ENCODE assay signal across 1 cellular context in the genomic region with DNA sequence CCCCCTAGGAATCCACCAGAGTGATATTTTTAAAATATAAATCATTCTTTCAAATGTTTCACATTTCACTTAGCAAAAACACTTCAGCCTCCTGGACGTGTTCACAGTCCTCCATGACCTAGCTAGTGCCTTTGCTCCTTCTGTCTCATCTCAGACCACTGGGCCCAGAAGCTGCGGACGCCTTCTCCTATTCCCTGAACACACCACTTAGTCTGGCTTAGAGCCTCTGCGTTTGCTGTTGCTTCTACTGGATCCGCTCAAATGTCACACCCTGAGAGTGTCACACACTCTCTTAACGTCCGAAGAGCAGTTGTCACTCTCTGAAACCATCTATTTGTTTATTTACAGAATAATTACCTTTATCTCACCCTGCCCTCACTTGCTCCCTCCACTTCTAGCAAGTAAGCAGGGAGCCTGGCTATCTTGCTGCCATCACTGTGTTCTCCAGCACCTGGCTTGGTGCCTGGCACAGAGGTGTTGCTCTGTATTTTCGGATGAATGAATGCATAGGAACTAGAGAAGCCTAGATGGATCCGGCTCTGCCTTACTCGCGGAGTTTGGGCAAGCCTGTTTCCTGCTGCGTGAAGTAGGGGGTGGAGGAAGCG.
TF ChIP-seq lines count a peak whose summit lies in the region.

No MANE protein-coding gene starts in this region.

TF ChIP-seq in HepG2, 621 proteins besides CTCF, POLR2A, EP300 and RAD21 (continues in another document):
- no peak for TF ChIP-seq MTA1 (CRISPR knock-in tag; IDR thresholded peaks at IDR 0.05; ENCODE audit: borderline replicate concordance)
- TF ChIP-seq, protein P1, sequence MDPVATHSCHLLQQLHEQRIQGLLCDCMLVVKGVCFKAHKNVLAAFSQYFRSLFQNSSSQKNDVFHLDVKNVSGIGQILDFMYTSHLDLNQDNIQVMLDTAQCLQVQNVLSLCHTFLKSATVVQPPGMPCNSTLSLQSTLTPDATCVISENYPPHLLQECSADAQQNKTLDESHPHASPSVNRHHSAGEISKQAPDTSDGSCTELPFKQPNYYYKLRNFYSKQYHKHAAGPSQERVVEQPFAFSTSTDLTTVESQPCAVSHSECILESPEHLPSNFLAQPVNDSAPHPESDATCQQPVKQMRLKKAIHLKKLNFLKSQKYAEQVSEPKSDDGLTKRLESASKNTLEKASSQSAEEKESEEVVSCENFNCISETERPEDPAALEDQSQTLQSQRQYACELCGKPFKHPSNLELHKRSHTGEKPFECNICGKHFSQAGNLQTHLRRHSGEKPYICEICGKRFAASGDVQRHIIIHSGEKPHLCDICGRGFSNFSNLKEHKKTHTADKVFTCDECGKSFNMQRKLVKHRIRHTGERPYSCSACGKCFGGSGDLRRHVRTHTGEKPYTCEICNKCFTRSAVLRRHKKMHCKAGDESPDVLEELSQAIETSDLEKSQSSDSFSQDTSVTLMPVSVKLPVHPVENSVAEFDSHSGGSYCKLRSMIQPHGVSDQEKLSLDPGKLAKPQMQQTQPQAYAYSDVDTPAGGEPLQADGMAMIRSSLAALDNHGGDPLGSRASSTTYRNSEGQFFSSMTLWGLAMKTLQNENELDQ (CRISPR knock-in tag; IDR thresholded peaks at IDR 0.05; ENCODE audit: borderline replicate concordance) = no peak
- no peak for TF ChIP-seq ARNT (IDR thresholded peaks at IDR 0.05)
- TF ChIP-seq ZNF782 (CRISPR knock-in tag; IDR thresholded peaks at IDR 0.05; ENCODE audit: borderline replicate concordance) = no peak
- no peak for TF ChIP-seq ZFP41 (CRISPR knock-in tag; IDR thresholded peaks at IDR 0.05; ENCODE audit: borderline replicate concordance)
- no peak for TF ChIP-seq ZNF251 (CRISPR knock-in tag; IDR thresholded peaks at IDR 0.05)
- TF ChIP-seq TOPORS (CRISPR knock-in tag; IDR thresholded peaks at IDR 0.05) = no peak
- no peak for TF ChIP-seq AKAP8 (CRISPR knock-in tag; IDR thresholded peaks at IDR 0.05)
- no peak for TF ChIP-seq ZNF607 (CRISPR knock-in tag; IDR thresholded peaks at IDR 0.05; ENCODE audit: borderline replicate concordance)
- 0 out of 2 replicates have a peak, but pooled peaks have one; percentile 58 for TF ChIP-seq NCOA1 (CRISPR knock-in tag; IDR thresholded peaks at IDR 0.05)
- no peak for TF ChIP-seq SP4 (CRISPR knock-in tag; IDR thresholded peaks at IDR 0.05)
- TF ChIP-seq GATAD1 (CRISPR knock-in tag; IDR thresholded peaks at IDR 0.05) = no peak
- TF ChIP-seq CBX2 (IDR thresholded peaks at IDR 0.05; ENCODE audit: low read depth, low read length) = no peak
- TF ChIP-seq CBX2 (CRISPR knock-in tag; IDR thresholded peaks at IDR 0.05; ENCODE audit: low read depth) = no peak
- no peak for TF ChIP-seq ZNF34 (CRISPR knock-in tag; IDR thresholded peaks at IDR 0.05; ENCODE audit: borderline replicate concordance)
- no peak for TF ChIP-seq THYN1 (CRISPR knock-in tag; IDR thresholded peaks at IDR 0.05; ENCODE audit: borderline replicate concordance, low read depth)
- no peak for TF ChIP-seq NFIC (IDR thresholded peaks at IDR 0.05; ENCODE audit: low read length)
- no peak for TF ChIP-seq SNRNP70 (IDR thresholded peaks at IDR 0.05; ENCODE audit: low read depth, low read length)
- no peak for TF ChIP-seq MYNN (CRISPR knock-in tag; IDR thresholded peaks at IDR 0.05; ENCODE audit: low read depth)
- TF ChIP-seq, protein P2, sequence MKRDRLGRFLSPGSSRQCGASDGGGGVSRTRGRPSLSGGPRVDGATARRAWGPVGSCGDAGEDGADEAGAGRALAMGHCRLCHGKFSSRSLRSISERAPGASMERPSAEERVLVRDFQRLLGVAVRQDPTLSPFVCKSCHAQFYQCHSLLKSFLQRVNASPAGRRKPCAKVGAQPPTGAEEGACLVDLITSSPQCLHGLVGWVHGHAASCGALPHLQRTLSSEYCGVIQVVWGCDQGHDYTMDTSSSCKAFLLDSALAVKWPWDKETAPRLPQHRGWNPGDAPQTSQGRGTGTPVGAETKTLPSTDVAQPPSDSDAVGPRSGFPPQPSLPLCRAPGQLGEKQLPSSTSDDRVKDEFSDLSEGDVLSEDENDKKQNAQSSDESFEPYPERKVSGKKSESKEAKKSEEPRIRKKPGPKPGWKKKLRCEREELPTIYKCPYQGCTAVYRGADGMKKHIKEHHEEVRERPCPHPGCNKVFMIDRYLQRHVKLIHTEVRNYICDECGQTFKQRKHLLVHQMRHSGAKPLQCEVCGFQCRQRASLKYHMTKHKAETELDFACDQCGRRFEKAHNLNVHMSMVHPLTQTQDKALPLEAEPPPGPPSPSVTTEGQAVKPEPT (CRISPR knock-in tag; IDR thresholded peaks at IDR 0.05; ENCODE audit: low read depth) = 0 out of 2 replicates have a peak, but pooled peaks have one; percentile 3
- no peak for TF ChIP-seq ZBTB20 (CRISPR knock-in tag; IDR thresholded peaks at IDR 0.05; ENCODE audit: borderline replicate concordance, low read depth)
- no peak for TF ChIP-seq ZNF790 (CRISPR knock-in tag; IDR thresholded peaks at IDR 0.05; ENCODE audit: borderline replicate concordance)
- TF ChIP-seq, protein P3, sequence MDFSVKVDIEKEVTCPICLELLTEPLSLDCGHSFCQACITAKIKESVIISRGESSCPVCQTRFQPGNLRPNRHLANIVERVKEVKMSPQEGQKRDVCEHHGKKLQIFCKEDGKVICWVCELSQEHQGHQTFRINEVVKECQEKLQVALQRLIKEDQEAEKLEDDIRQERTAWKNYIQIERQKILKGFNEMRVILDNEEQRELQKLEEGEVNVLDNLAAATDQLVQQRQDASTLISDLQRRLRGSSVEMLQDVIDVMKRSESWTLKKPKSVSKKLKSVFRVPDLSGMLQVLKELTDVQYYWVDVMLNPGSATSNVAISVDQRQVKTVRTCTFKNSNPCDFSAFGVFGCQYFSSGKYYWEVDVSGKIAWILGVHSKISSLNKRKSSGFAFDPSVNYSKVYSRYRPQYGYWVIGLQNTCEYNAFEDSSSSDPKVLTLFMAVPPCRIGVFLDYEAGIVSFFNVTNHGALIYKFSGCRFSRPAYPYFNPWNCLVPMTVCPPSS (IDR thresholded peaks at IDR 0.05) = no peak
- TF ChIP-seq, protein P4, sequence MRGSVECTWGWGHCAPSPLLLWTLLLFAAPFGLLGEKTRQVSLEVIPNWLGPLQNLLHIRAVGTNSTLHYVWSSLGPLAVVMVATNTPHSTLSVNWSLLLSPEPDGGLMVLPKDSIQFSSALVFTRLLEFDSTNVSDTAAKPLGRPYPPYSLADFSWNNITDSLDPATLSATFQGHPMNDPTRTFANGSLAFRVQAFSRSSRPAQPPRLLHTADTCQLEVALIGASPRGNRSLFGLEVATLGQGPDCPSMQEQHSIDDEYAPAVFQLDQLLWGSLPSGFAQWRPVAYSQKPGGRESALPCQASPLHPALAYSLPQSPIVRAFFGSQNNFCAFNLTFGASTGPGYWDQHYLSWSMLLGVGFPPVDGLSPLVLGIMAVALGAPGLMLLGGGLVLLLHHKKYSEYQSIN (CRISPR knock-in tag; IDR thresholded peaks at IDR 0.05; ENCODE audit: borderline replicate concordance) = no peak
- TF ChIP-seq ZNF737 (CRISPR knock-in tag; IDR thresholded peaks at IDR 0.05; ENCODE audit: borderline replicate concordance) = no peak
- TF ChIP-seq ZNF503 (CRISPR knock-in tag; IDR thresholded peaks at IDR 0.05) = no peak
- no peak for TF ChIP-seq MBD4 (IDR thresholded peaks at IDR 0.05; ENCODE audit: borderline replicate concordance, low read length)
- TF ChIP-seq ZFP36L1 (CRISPR knock-in tag; IDR thresholded peaks at IDR 0.05) = no peak
- no peak for TF ChIP-seq ZMAT5 (CRISPR knock-in tag; IDR thresholded peaks at IDR 0.05; ENCODE audit: borderline replicate concordance, low read depth)
- TF ChIP-seq SMAD3 (CRISPR knock-in tag; IDR thresholded peaks at IDR 0.05) = no peak
- no peak for TF ChIP-seq BORCS8-MEF2B (CRISPR knock-in tag; IDR thresholded peaks at IDR 0.05)
- no peak for TF ChIP-seq NR2F1 (CRISPR knock-in tag; IDR thresholded peaks at IDR 0.05)
- TF ChIP-seq, protein P5, sequence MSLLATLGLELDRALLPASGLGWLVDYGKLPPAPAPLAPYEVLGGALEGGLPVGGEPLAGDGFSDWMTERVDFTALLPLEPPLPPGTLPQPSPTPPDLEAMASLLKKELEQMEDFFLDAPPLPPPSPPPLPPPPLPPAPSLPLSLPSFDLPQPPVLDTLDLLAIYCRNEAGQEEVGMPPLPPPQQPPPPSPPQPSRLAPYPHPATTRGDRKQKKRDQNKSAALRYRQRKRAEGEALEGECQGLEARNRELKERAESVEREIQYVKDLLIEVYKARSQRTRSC (CRISPR knock-in tag; IDR thresholded peaks at IDR 0.05; ENCODE audit: low read depth) = no peak
- no peak for TF ChIP-seq ZNF337 (CRISPR knock-in tag; IDR thresholded peaks at IDR 0.05; ENCODE audit: borderline replicate concordance, low read depth)
- TF ChIP-seq SSRP1 (CRISPR knock-in tag; IDR thresholded peaks at IDR 0.05) = peak; percentile 74; the same call in 1 of the 2 replicates
- no peak for TF ChIP-seq HMG20A (CRISPR knock-in tag; IDR thresholded peaks at IDR 0.05; ENCODE audit: borderline replicate concordance)
- TF ChIP-seq, protein P6, sequence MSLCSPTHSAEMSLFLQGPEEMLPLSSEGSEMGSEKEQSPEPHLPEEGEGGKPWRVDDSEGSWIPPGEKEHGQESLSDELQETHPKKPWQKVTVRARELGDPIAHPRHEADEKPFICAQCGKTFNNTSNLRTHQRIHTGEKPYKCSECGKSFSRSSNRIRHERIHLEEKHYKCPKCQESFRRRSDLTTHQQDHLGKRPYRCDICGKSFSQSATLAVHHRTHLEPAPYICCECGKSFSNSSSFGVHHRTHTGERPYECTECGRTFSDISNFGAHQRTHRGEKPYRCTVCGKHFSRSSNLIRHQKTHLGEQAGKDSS (CRISPR knock-in tag; IDR thresholded peaks at IDR 0.05; ENCODE audit: borderline replicate concordance, low read depth) = no peak
- TF ChIP-seq ZNF460 (CRISPR knock-in tag; IDR thresholded peaks at IDR 0.05; ENCODE audit: borderline replicate concordance) = no peak
- no peak for TF ChIP-seq RARG (CRISPR knock-in tag; IDR thresholded peaks at IDR 0.05; ENCODE audit: low read depth)
- TF ChIP-seq PREB (CRISPR knock-in tag; IDR thresholded peaks at IDR 0.05) = no peak
- no peak for TF ChIP-seq FOXJ3 (CRISPR knock-in tag; IDR thresholded peaks at IDR 0.05; ENCODE audit: borderline replicate concordance)
- TF ChIP-seq IRF9 (CRISPR knock-in tag; IDR thresholded peaks at IDR 0.05; ENCODE audit: borderline replicate concordance) = no peak
- TF ChIP-seq ZNF563 (CRISPR knock-in tag; IDR thresholded peaks at IDR 0.05) = no peak
- no peak for TF ChIP-seq EED (CRISPR knock-in tag; IDR thresholded peaks at IDR 0.05)
- TF ChIP-seq MAF1 (CRISPR knock-in tag; IDR thresholded peaks at IDR 0.05; ENCODE audit: borderline replicate concordance) = no peak
- TF ChIP-seq, protein P7, sequence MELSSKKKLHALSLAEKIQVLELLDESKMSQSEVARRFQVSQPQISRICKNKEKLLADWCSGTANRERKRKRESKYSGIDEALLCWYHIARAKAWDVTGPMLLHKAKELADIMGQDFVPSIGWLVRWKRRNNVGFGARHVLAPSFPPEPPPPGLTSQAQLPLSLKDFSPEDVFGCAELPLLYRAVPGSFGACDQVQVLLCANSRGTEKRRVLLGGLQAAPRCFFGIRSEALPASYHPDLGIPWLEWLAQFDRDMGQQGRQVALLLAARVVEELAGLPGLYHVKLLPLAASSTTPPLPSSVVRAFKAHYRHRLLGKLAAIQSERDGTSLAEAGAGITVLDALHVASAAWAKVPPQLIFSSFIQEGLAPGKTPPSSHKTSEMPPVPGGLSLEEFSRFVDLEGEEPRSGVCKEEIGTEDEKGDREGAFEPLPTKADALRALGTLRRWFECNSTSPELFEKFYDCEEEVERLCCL (CRISPR knock-in tag; IDR thresholded peaks at IDR 0.05; ENCODE audit: borderline replicate concordance) = no peak
- TF ChIP-seq ZNF333 (CRISPR knock-in tag; IDR thresholded peaks at IDR 0.05; ENCODE audit: borderline replicate concordance) = no peak
- TF ChIP-seq ZNF350 (CRISPR knock-in tag; IDR thresholded peaks at IDR 0.05; ENCODE audit: borderline replicate concordance, low read depth) = no peak
- TF ChIP-seq FIP1L1 (IDR thresholded peaks at IDR 0.05; ENCODE audit: borderline replicate concordance, insufficient read depth, low read depth, low read length) = no peak
